Comparison of ENCODE assay signal across 8 cellular contexts in the genomic region with DNA sequence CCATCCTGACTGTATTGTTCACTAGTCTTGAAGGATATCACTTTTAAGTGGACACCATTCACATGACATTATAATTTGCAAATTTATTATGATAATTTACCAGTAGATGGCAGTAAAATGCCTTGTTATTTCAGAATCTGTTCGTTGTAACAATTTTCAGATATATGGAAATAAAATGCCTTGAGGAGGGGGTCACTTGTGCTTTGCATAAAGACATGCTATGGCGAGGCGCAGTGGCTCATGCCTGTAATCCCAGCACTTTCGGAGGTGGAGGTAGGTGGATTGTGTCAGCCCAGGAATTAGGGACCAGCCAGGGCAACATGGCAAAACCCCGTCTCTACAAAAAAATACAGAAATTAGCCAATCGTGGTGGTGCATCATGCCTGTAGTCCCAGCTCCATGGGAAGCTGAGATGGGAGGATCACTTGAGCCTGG. TPM values are rescaled to one million over a fixed set of nuclear protein-coding genes. Genes with fewer than 3 reads are reported as not detected.
A peak's percentile ranks its signal among the peaks of the same experiment; 100 is the strongest.
DNase-seq lines count a peak whose midpoint lies in the region; ATAC-seq and TF ChIP-seq lines count a peak whose summit lies in the region.

No MANE protein-coding gene starts in this region.

- peaks cover 44% of the 10 kb centered on the region for H3K27me3 Mint-ChIP-seq in Calu3 (ENCODE audit: unreplicated experiment)
- peaks cover 2% of the 10 kb centered on the region for H3K27me3 Mint-ChIP-seq in endothelial cell (ENCODE audit: unreplicated experiment)
- H3K27me3 Mint-ChIP-seq in neural crest cell (ENCODE audit: low read depth): peaks cover 37% of the 10 kb centered on the region

- BruUV-seq in Calu3 (replicated peaks; lab: Mats Ljungman, UMichigan): no TSS peak

- CTCF ChIA-PET in Calu3 (lab: Charles Lee): interaction anchor here (0.7 kb wide), 2 partner anchors 138 to 157 kb away, joined by 3 to 6 read pairs; no protein-coding TSS in a partner anchor

- ATAC-seq in GM21447 (IDR thresholded peaks at IDR 0.05; ENCODE audit: unreplicated experiment): no peak
- ATAC-seq in HG03175 (IDR thresholded peaks at IDR 0.05; ENCODE audit: unreplicated experiment): no peak
- ATAC-seq in HG02623 (IDR thresholded peaks at IDR 0.05; ENCODE audit: unreplicated experiment): no peak

- H3K36me3 Mint-ChIP-seq in Calu3 (ENCODE audit: insufficient read depth, unreplicated experiment) (no peaks in the 10 kb centered on the region), endothelial cell (ENCODE audit: low read depth, unreplicated experiment) (no peaks in the 10 kb centered on the region), neural crest cell (ENCODE audit: low read depth) (no peaks in the 10 kb centered on the region)

- TF ChIP-seq CTCF in Calu3 (IDR thresholded peaks at IDR 0.05; ENCODE audit: unreplicated experiment) (peak; percentile 15), endothelial cell (IDR thresholded peaks at IDR 0.05; ENCODE audit: unreplicated experiment) (peak; percentile 62), neural crest cell (conservative IDR thresholded peaks at IDR 0.05) (peak; percentile 76)

- H3K4me1 Mint-ChIP-seq in Calu3 (ENCODE audit: low read depth, unreplicated experiment) (no peaks in the 10 kb centered on the region), endothelial cell (ENCODE audit: unreplicated experiment) (no peaks in the 10 kb centered on the region), neural crest cell (no peaks in the 10 kb centered on the region)

- H3K9me3 Mint-ChIP-seq in Calu3 (ENCODE audit: low read depth, unreplicated experiment) (no peaks in the 10 kb centered on the region), endothelial cell (ENCODE audit: unreplicated experiment) (no peaks in the 10 kb centered on the region), neural crest cell (no peaks in the 10 kb centered on the region)

- DNase-seq in Calu3 (no peak), HT1080 (ENCODE audit: low read depth) (peak; percentile 33), NOMO-1 treated with DMSO at 0.1 percent for 48 hours (lab: John Stamatoyannopoulos, UW; ENCODE audit: unreplicated experiment) (peak; percentile 47), endothelial cell (ENCODE audit: low spot score) (no peak), neural crest cell (ENCODE audit: low read depth, low spot score) (no peak)

- H3K4me3 Mint-ChIP-seq in Calu3 (ENCODE audit: low read depth, unreplicated experiment) (peak overlapping the region; percentile 47), endothelial cell (ENCODE audit: unreplicated experiment) (no peak overlapping the region), neural crest cell (no peak overlapping the region)

- no peak overlapping the region for H3K27ac Mint-ChIP-seq in Calu3 (ENCODE audit: unreplicated experiment)
- no peak overlapping the region for H3K27ac Mint-ChIP-seq in endothelial cell (ENCODE audit: unreplicated experiment)
- no peak overlapping the region for H3K27ac Mint-ChIP-seq in neural crest cell (ENCODE audit: unreplicated experiment)

- intact Hi-C loops in Calu3 (cut with micrococcal nuclease; ENCODE audit: unreplicated experiment): loop anchor here (1.0 to 10.0 kb wide), 4 partner anchors 126 to 370 kb away; a partner anchor contains a TSS

RNA-seq across cellular contexts. Expression of a gene that starts 9.0 kb away (rescaled TPM):
- total RNA-seq in Calu3 (2022) (42.8 and 44.7 TPM in 2 replicates), endothelial cell (ENCODE audit: unreplicated experiment) (22.0 TPM), neural crest cell (76.0 and 79.5 TPM in 2 replicates)
- 4.7 and 7.5 TPM in 2 replicates for total RNA-seq in HT1080 (2014; rRNA removed; shearing (Covaris generic))
- 13.0 and 14.7 TPM in 2 replicates for polyA plus RNA-seq in HT1080 (2015; cell fraction: cytosol; rRNA removed)
- 12.2 and 17.5 TPM in 2 replicates for polyA plus RNA-seq in HT1080 (2015; cell fraction: nucleus; rRNA removed)

RNA-seq across cellular contexts. Expression of a gene that starts 38.2 kb away (rescaled TPM):
- total RNA-seq in Calu3 (2022) (13.5 and 16.2 TPM in 2 replicates), endothelial cell (ENCODE audit: unreplicated experiment) (20.3 TPM), neural crest cell (64.1 and 67.7 TPM in 2 replicates)
- total RNA-seq in HT1080 (2014; rRNA removed; shearing (Covaris generic)): 4.2 and 4.3 TPM in 2 replicates
- 9.4 and 10.1 TPM in 2 replicates for polyA plus RNA-seq in HT1080 (2015; cell fraction: cytosol; rRNA removed)
- 39.7 and 51.4 TPM in 2 replicates for polyA plus RNA-seq in HT1080 (2015; cell fraction: nucleus; rRNA removed)

RNA-seq across cellular contexts. Expression of a gene that starts 41.9 kb away (rescaled TPM):
- 34.9 and 35.3 TPM in 2 replicates for total RNA-seq in Calu3 (2022)
- 23.0 and 23.8 TPM in 2 replicates for total RNA-seq in HT1080 (2014; rRNA removed; shearing (Covaris generic))
- polyA plus RNA-seq in HT1080 (2015; cell fraction: cytosol; rRNA removed): 19.9 and 22.4 TPM in 2 replicates
- polyA plus RNA-seq in HT1080 (2015; cell fraction: nucleus; rRNA removed): 46.8 and 53.3 TPM in 2 replicates
- 53.2 TPM for total RNA-seq in endothelial cell (ENCODE audit: unreplicated experiment)
- total RNA-seq in neural crest cell: 84.9 and 90.9 TPM in 2 replicates

Comparison
In these comparisons a context has a peak if more than half of its experiments do, and no peak if none do; other contexts are left out.
1. DNase-seq: peak in HT1080 (single experiment) and NOMO-1 treated with DMSO at 0.1 percent for 48 hours (single experiment); none in Calu3 (single experiment), endothelial cell (single experiment) and neural crest cell (single experiment).
2. CTCF ChIP-seq: peak in every context shown above with its lines; median percentile 76 in neural crest cell; 62 in endothelial cell; 15 in Calu3.